In the genomic region with DNA sequence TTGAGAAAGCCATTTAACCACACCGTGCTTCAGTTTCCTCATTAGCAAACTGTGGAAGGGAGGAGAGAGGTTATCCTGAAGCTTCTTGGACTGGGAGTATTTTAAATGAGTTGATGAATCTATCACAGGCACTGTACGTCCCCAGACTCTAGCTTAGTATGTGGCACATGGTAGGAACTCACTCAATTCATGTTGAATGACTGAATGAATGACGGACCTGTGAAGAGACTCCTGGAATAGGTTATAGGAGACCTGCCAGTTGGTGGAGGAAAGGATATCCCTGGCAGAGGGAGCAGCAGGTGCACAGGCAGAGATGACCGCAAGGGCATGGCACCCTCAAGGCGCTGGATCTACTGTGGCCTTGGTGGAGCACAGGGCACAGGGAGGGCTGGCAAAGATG, we compare ENCODE assay signal across 10 cellular contexts.
"Had no signal": no experiment of that assay in that cellular context is flagged by ENCODE, and none has a peak within 500 bp of the region (broad histone marks: within the 10 kb centered on the region; RNA-seq: fewer than 3 reads in every experiment).

No MANE protein-coding gene starts in this region.

- H3K4me1 ChIP-seq: HAP-1 had no signal

- H3K9me3 ChIP-seq: HAP-1 had no signal

- H3K4me1 Mint-ChIP-seq: IgD-negative memory B cell had no signal

- ATAC-seq: HCT116, HepG2 had no signal

- H3K9me3 Mint-ChIP-seq: IgD-negative memory B cell had no signal

- H3K27ac Mint-ChIP-seq: HFFc6, IgD-negative memory B cell had no signal

- DNase-seq: GM23248, GOT3, H7, HFFc6, KBM-7 had no signal

- H3K4me3 Mint-ChIP-seq: HFFc6 had no signal

- H3K36me3 Mint-ChIP-seq: IgD-negative memory B cell had no signal

- FAIRE-seq: HepG2 had no signal

- H3K4me3 ChIP-seq: GM23248, HAP-1 had no signal

- H3K36me3 ChIP-seq: HAP-1 had no signal

- H3K27ac ChIP-seq: GM23248, HL-60 had no signal
